In genomic region chr1:227673441-227673840, GRCh38 we compare ENCODE assay signal across 32 cellular contexts.
"Had no signal": no experiment of that assay in that cellular context is flagged by ENCODE, and none has a peak within 500 bp of the region (broad histone marks: within the 10 kb centered on the region; RNA-seq: fewer than 3 reads in every experiment).

No MANE protein-coding gene starts in this region.

- H3K27me3 ChIP-seq: adrenal gland, ascending aorta, body of pancreas, brain microvascular endothelial cell, breast epithelium, cardiac muscle cell had no signal

- H3K36me3 ChIP-seq: adrenal gland, ascending aorta, brain microvascular endothelial cell, breast epithelium, cardiac muscle cell had no signal

- H3K27ac ChIP-seq: adrenal gland, ascending aorta, body of pancreas, brain microvascular endothelial cell, breast epithelium, cardiac muscle cell had no signal

- DNase-seq: activated effector memory CD4-positive, alpha-beta T cell treated with anti-CD3 and anti-CD28 coated beads, Interleukin-2, amount 50 U/mL, for 16 hours; activated effector memory CD4-positive, alpha-beta T cell treated with Interleukin-2 at 50 U/mL for 16 hours; activated gamma-delta T cell; activated gamma-delta T cell treated with Interleukin-2 at 50 U/mL for 16 hours; activated naive CD4-positive, alpha-beta T cell; activated naive CD4-positive, alpha-beta T cell treated with anti-CD3 and anti-CD28 coated beads for 36 hours; activated naive CD4-positive, alpha-beta T cell treated with anti-CD3 and anti-CD28 coated beads, Interleukin-2, amount 10 ng/mL, durations not matched to agents 7 days and 5 days; activated naive CD4-positive, alpha-beta T cell treated with anti-CD3 and anti-CD28 coated beads, Interleukin-2, amount 50 U/mL, for 16 hours; activated naive CD4-positive, alpha-beta T cell treated with Interleukin-2 at 50 U/mL for 16 hours; activated naive CD8-positive, alpha-beta T cell treated with anti-CD3 and anti-CD28 coated beads for 36 hours; activated naive CD8-positive, alpha-beta T cell treated with anti-CD3 and anti-CD28 coated beads, Interleukin-2, amount 10 ng/mL, durations not matched to agents 7 days and 5 days; activated naive CD8-positive, alpha-beta T cell treated with anti-CD3 and anti-CD28 coated beads, Interleukin-2, amount 50 U/mL, for 24 hours; activated T-cell treated with anti-CD3 and anti-CD28 coated beads, Interleukin-2, amount 50 U/mL, for 1 hour; activated T-cell treated with anti-CD3 and anti-CD28 coated beads, Interleukin-2, amount 50 U/mL, for 24 hours; activated T-cell treated with anti-CD3 and anti-CD28 coated beads, Interleukin-2, amount 50 U/mL, for 4 hours; activated T-cell treated with anti-CD3 and anti-CD28 coated beads, Interleukin-2, amount 50 U/mL, for 48 hours; activated T-cell treated with anti-CD3 and anti-CD28 coated beads, Interleukin-2, amount 50 U/mL, for 72 hours; adrenal gland; amniotic stem cell; amygdala; anterior cingulate cortex; aorta; body of pancreas; brain microvascular endothelial cell; caudate nucleus; central memory CD4-positive, alpha-beta T cell; cerebellar nuclear complex had no signal

- H3K4me1 ChIP-seq: adrenal gland, ascending aorta, body of pancreas, breast epithelium had no signal

- H3K4me3 ChIP-seq: adrenal gland, ascending aorta, body of pancreas, breast epithelium, cardiac muscle cell had no signal

- ATAC-seq: activated naive CD4-positive, alpha-beta T cell treated with anti-CD3 and anti-CD28 coated beads, Interleukin-2, amount 50 U/mL, for 72 hours; activated naive CD8-positive, alpha-beta T cell treated with anti-CD3 and anti-CD28 coated beads, Interleukin-2, amount 50 U/mL, for 24 hours; activated T-cell treated with anti-CD3 and anti-CD28 coated beads, Interleukin-2, amount 50 U/mL, for 4 hours; activated T-cell treated with anti-CD3 and anti-CD28 coated beads, Interleukin-2, amount 50 U/mL, for 72 hours; activated T-helper 17 cell treated with anti-CD3 and anti-CD28 coated beads, Interleukin-2, amount 50 U/mL, for 72 hours; body of pancreas had no signal
